8 cellular contexts compared by ENCODE assay signal in the genomic region with DNA sequence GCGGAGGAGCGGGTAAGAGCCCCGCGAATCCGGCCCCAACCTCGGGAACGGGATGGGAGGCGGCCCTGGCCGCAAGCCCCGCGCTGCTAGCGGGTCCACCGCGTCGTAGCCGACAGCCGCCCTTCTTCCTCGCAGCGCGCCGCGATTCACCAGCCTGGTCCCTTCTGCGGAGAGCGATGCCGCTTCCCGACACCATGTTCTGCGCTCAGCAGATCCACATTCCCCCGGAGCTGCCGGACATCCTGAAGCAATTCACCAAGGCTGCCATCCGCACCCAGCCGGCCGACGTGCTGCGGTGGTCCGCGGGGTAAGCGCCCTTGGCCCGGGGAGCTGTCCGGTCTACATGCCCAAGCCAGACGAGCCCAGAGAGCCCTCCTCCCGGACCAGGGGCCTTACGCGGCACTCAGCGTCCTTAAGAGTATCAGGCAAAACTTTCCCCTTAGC. TPM values are rescaled to one million over a fixed set of nuclear protein-coding genes. Genes with fewer than 3 reads are reported as not detected.
A peak's percentile ranks its signal among the peaks of the same experiment; 100 is the strongest.
DNase-seq lines count a peak whose midpoint lies in the region; ATAC-seq and FAIRE-seq lines count a peak whose summit lies in the region.

No MANE protein-coding gene starts in this region.

- peaks cover 0 to 2% of the 10 kb centered on the region in 2 donors for H3K36me3 ChIP-seq in small intestine (ENCODE audit: control insufficient read depth in 2 of 2, insufficient read depth in 2 of 2, low read length in 2 of 2)

- peak overlapping the region; percentile 55 to 71 for H3K4me3 ChIP-seq in small intestine (ENCODE audit: low read depth in 1 of 2, low read length in 2 of 2)

- H3K4me1 Mint-ChIP-seq in activated CD4-positive, alpha-beta memory T cell treated with anti-CD3 and anti-CD28 coated beads, Interleukin-2, amount 10 ng/mL, durations not matched to agents 7 days and 5 days, result peaks cover 47% of the 10 kb centered on the region

- peaks cover 36% of the 10 kb centered on the region for H3K36me3 Mint-ChIP-seq in activated CD4-positive, alpha-beta memory T cell treated with anti-CD3 and anti-CD28 coated beads, Interleukin-2, amount 10 ng/mL, durations not matched to agents 7 days and 5 days (ENCODE audit: low read depth)

- WGBS in small intestine, 3 donors, result 0 to 3% (median 1%) methylated on average over 40 to 44 of the region's 44 CpGs

- no peak for FAIRE-seq in small intestine (lab: Jason Lieb, UNC)

- peak overlapping the region; percentile 11 for H3K27ac Mint-ChIP-seq in activated CD4-positive, alpha-beta memory T cell treated with anti-CD3 and anti-CD28 coated beads, Interleukin-2, amount 10 ng/mL, durations not matched to agents 7 days and 5 days

- H3K9me3 ChIP-seq in small intestine (ENCODE audit: control insufficient read depth, low read depth), result no peaks in the 10 kb centered on the region

- POLR2A ChIA-PET in activated CD4-positive, alpha-beta memory T cell treated with anti-CD3 and anti-CD28 coated beads, Interleukin-2, amount 10 ng/mL, durations not matched to agents 7 days and 5 days (lab: Charles Lee), result interaction anchor here (1.3 to 7.4 kb wide), 5 partner anchors 15 to 193 kb away, joined by 3 to 42 read pairs (median 4); partner anchors contain the start of genes ATPSCKMT and MARCHF6

- peaks cover 7% of the 10 kb centered on the region for H3K27me3 Mint-ChIP-seq in activated CD4-positive, alpha-beta memory T cell treated with anti-CD3 and anti-CD28 coated beads, Interleukin-2, amount 10 ng/mL, durations not matched to agents 7 days and 5 days

- peak overlapping the region in 1 of 2 donors; percentile 48 for H3K27ac ChIP-seq in small intestine (ENCODE audit: low read depth in 1 of 2, low read length in 1 of 2)

- H3K27me3 ChIP-seq in small intestine (ENCODE audit: control insufficient read depth in 2 of 2, insufficient read depth in 2 of 2, low read length in 2 of 2), result no peaks in the 10 kb centered on the region

- ATAC-seq in GM18909 (IDR thresholded peaks at IDR 0.05; ENCODE audit: poor library complexity, unreplicated experiment) (peak; percentile 22), HG03097 (IDR thresholded peaks at IDR 0.05; ENCODE audit: low FRiP score, unreplicated experiment) (peak; percentile 51)

- peak; percentile 68 for DNase-seq in AG08396 (ENCODE audit: low spot score)
- no peak for DNase-seq in activated CD4-positive, alpha-beta memory T cell treated with anti-CD3 and anti-CD28 coated beads, Interleukin-2, amount 10 ng/mL, durations not matched to agents 7 days and 5 days
- peak; percentile 63 for DNase-seq in hepatic stellate cell (ENCODE audit: low spot score)
- DNase-seq in small intestine, result no peak
- DNase-seq in C1 segment of cervical spinal cord (lab: John Stamatoyannopoulos, UW), result no peak
- DNase-seq in NCI-H2029 treated with DMSO at 0.1 percent for 48 hours (lab: John Stamatoyannopoulos, UW), result no peak

- peak overlapping the region; percentile 79 for H3K4me3 Mint-ChIP-seq in activated CD4-positive, alpha-beta memory T cell treated with anti-CD3 and anti-CD28 coated beads, Interleukin-2, amount 10 ng/mL, durations not matched to agents 7 days and 5 days

- CTCF ChIA-PET in activated CD4-positive, alpha-beta memory T cell treated with anti-CD3 and anti-CD28 coated beads, Interleukin-2, amount 10 ng/mL, durations not matched to agents 7 days and 5 days (lab: Charles Lee), result interaction anchor here (1.1 to 2.2 kb wide), 4 partner anchors 9 to 185 kb away, joined by 3 to 8 read pairs (median 6); no protein-coding TSS in a partner anchor

- H3K4me1 ChIP-seq in small intestine (ENCODE audit: control insufficient read depth in 2 of 2, insufficient read depth in 1 of 2, low read depth in 1 of 2, low read length in 1 of 2), result peaks cover 2 to 4% of the 10 kb centered on the region in 2 donors

- H3K9me3 Mint-ChIP-seq in activated CD4-positive, alpha-beta memory T cell treated with anti-CD3 and anti-CD28 coated beads, Interleukin-2, amount 10 ng/mL, durations not matched to agents 7 days and 5 days, result peaks cover 16% of the 10 kb centered on the region

RNA-seq across cellular contexts. Expression of gene ROPN1L, which starts 0.3 kb away (rescaled TPM):
- 1 to 10 TPM; 5.5 to 7.5 TPM for total RNA-seq in activated CD4-positive, alpha-beta memory T cell treated with anti-CD3 and anti-CD28 coated beads, Interleukin-2, amount 10 ng/mL, durations not matched to agents 7 days and 5 days
- under 1 TPM in 1 of 3 donors, not detected in 2; 0.76 TPM for polyA plus RNA-seq in small intestine

Comparison
In these comparisons a context has a peak if more than half of its experiments do, and no peak if none do; other contexts are left out.
1. DNase-seq: peak in AG08396 (single experiment) and hepatic stellate cell (single experiment); none in activated CD4-positive, alpha-beta memory T cell treated with anti-CD3 and anti-CD28 coated beads, Interleukin-2, amount 10 ng/mL, durations not matched to agents 7 days and 5 days (single experiment), small intestine (single experiment), C1 segment of cervical spinal cord (0 of 14) and NCI-H2029 treated with DMSO at 0.1 percent for 48 hours (single experiment).